26 cellular contexts compared by ENCODE assay signal in the genomic region with DNA sequence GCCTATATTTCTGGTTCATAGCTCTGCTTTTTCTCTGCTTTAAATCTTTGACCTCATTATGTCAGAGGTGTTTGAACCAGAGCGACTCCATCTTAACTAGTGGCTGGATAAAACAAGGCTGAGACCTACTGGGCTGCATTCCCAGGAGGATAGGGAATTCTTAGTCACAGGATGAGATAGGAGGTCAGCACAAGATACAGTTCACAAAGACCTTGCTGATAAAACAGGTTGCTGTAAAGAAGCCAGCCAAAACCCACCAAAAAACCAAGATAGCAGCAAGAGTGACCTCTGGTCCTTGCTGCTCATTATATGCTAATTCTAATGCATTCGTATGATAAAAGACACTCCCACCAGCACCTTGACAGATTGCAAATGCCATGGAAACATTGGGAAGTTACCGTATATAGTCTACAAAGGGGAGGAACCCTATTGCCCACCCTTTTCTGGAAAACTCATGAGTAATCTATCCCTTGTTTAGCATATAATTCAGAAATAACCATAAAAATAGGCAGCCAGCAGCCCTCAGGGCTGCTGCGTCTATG.
"Had no signal": no experiment of that assay in that cellular context is flagged by ENCODE, and none has a peak within 500 bp of the region (broad histone marks: within the 10 kb centered on the region; RNA-seq: fewer than 3 reads in every experiment).

No MANE protein-coding gene starts in this region.

- H3K9ac ChIP-seq: neural progenitor cell, parathyroid adenoma had no signal

- H3K36me3 Mint-ChIP-seq: neural progenitor cell; stimulated activated effector memory CD8-positive, alpha-beta T cell treated with anti-CD3 and anti-CD28 coated beads, Interleukin-12 subunit alpha, Interleukin-12 subunit beta, amount 100 ng/mL, for 72 hours; stimulated activated naive B cell treated with anti-CD40 and anti-IgM and Interleukin-4, amounts not matched to agents 10 μg/mL and 1 μg/mL and 100 μg/mL, for 72 hours had no signal

- H3K79me2 ChIP-seq: parathyroid adenoma had no signal

- ATAC-seq: psoas muscle; right lobe of liver; stimulated activated effector memory CD8-positive, alpha-beta T cell treated with anti-CD3 and anti-CD28 coated beads, Interleukin-12 subunit alpha, Interleukin-12 subunit beta, amount 100 ng/mL, for 72 hours; stimulated activated naive B cell treated with anti-CD40 and anti-IgM and Interleukin-4, amounts not matched to agents 10 μg/mL and 1 μg/mL and 100 μg/mL, for 72 hours had no signal

- H3K4me1 ChIP-seq: neural progenitor cell, parathyroid adenoma, psoas muscle, right lobe of liver, sigmoid colon, stomach, thyroid gland, tibial nerve, upper lobe of left lung, vagina had no signal

- H3K4me2 ChIP-seq: neural progenitor cell had no signal

- H2AFZ ChIP-seq: neural progenitor cell, parathyroid adenoma had no signal

- H3K9me3 Mint-ChIP-seq: nephron; neural progenitor cell; stimulated activated naive B cell treated with anti-CD40 and anti-IgM and Interleukin-4, amounts not matched to agents 10 μg/mL and 1 μg/mL and 100 μg/mL, for 72 hours; stimulated activated naive CD8-positive, alpha-beta T cell treated with anti-CD3 and anti-CD28 coated beads, Interleukin-15, Interleukin-2, amounts not matched to agents 100 ng/mL and 50 ng/mL, for 24 hours had no signal

- H3K4me1 Mint-ChIP-seq: nephron; neural progenitor cell; stimulated activated effector memory CD8-positive, alpha-beta T cell treated with anti-CD3 and anti-CD28 coated beads, Interleukin-12 subunit alpha, Interleukin-12 subunit beta, amount 100 ng/mL, for 72 hours; stimulated activated naive B cell treated with anti-CD40 and anti-IgM and Interleukin-4, amounts not matched to agents 10 μg/mL and 1 μg/mL and 100 μg/mL, for 72 hours had no signal

- H3K27me3 ChIP-seq: neural progenitor cell, ovary, right lobe of liver, sigmoid colon, thyroid gland, tibial nerve, upper lobe of left lung, vagina had no signal

- H3K4me3 Mint-ChIP-seq: nephron; neural progenitor cell; stimulated activated effector memory CD8-positive, alpha-beta T cell treated with anti-CD3 and anti-CD28 coated beads, Interleukin-12 subunit alpha, Interleukin-12 subunit beta, amount 100 ng/mL, for 72 hours; stimulated activated naive B cell treated with anti-CD40 and anti-IgM and Interleukin-4, amounts not matched to agents 10 μg/mL and 1 μg/mL and 100 μg/mL, for 72 hours; stimulated activated naive CD8-positive, alpha-beta T cell treated with anti-CD3 and anti-CD28 coated beads, Interleukin-15, Interleukin-2, amounts not matched to agents 100 ng/mL and 50 ng/mL, for 24 hours had no signal

- DNase-seq: occipital lobe; ovary; posterior cingulate gyrus; psoas muscle; right cardiac atrium; right lobe of liver; sigmoid colon; small intestine; stimulated activated CD4-positive, alpha-beta T cell treated with anti-CD3 and anti-CD28 coated beads, Interleukin-15, amount 100 ng/mL, for 24 hours; stimulated activated CD4-positive, alpha-beta T cell treated with anti-CD3 and anti-CD28 coated beads, Interleukin-2, amount 100 ng/mL, for 24 hours; stimulated activated CD4-positive, alpha-beta T cell treated with anti-CD3 and anti-CD28 coated beads, Interleukin-2, amount 100 ng/mL, for 48 hours; stimulated activated CD4-positive, alpha-beta T cell treated with anti-CD3 and anti-CD28 coated beads, Interleukin-4, amount 100 ng/mL, for 24 hours; stimulated activated naive B cell treated with anti-CD40 and anti-IgM and Interleukin-4, amounts not matched to agents 10 μg/mL and 1 μg/mL and 100 μg/mL, for 72 hours; stimulated activated naive CD4-positive, alpha-beta T cell treated with Interleukin-2 at 50 U/mL for 16 hours; stomach; thyroid gland; upper lobe of left lung had no signal

- H3K27me3 Mint-ChIP-seq: progenitor cell of endocrine pancreas; stimulated activated naive B cell treated with anti-CD40 and anti-IgM and Interleukin-4, amounts not matched to agents 10 μg/mL and 1 μg/mL and 100 μg/mL, for 72 hours; stimulated activated naive CD8-positive, alpha-beta T cell treated with anti-CD3 and anti-CD28 coated beads, Interleukin-15, Interleukin-2, amounts not matched to agents 100 ng/mL and 50 ng/mL, for 24 hours had no signal

- H3K9me3 ChIP-seq: ovary, psoas muscle, right lobe of liver, sigmoid colon, stomach, thoracic aorta, thyroid gland, tibial nerve, upper lobe of left lung, vagina had no signal

- H3K27ac ChIP-seq: neural progenitor cell, ovary, parathyroid adenoma, psoas muscle, right lobe of liver, sigmoid colon, stomach, thoracic aorta, thyroid gland, tibial nerve, upper lobe of left lung, vagina had no signal

- H3K36me3 ChIP-seq: neural progenitor cell, ovary, right lobe of liver, sigmoid colon, stomach, thoracic aorta, thyroid gland, tibial nerve, upper lobe of left lung, vagina had no signal

- H3K27ac Mint-ChIP-seq: nephron; neural progenitor cell; progenitor cell of endocrine pancreas; stimulated activated effector memory CD8-positive, alpha-beta T cell treated with anti-CD3 and anti-CD28 coated beads, Interleukin-12 subunit alpha, Interleukin-12 subunit beta, amount 100 ng/mL, for 72 hours; stimulated activated naive B cell treated with anti-CD40 and anti-IgM and Interleukin-4, amounts not matched to agents 10 μg/mL and 1 μg/mL and 100 μg/mL, for 72 hours; stimulated activated naive CD8-positive, alpha-beta T cell treated with anti-CD3 and anti-CD28 coated beads, Interleukin-15, Interleukin-2, amounts not matched to agents 100 ng/mL and 50 ng/mL, for 24 hours had no signal

- H3K4me3 ChIP-seq: neural progenitor cell, ovary, psoas muscle, right lobe of liver, sigmoid colon, stomach, thoracic aorta, thyroid gland, tibial nerve, upper lobe of left lung, vagina had no signal
